In the genomic region with DNA sequence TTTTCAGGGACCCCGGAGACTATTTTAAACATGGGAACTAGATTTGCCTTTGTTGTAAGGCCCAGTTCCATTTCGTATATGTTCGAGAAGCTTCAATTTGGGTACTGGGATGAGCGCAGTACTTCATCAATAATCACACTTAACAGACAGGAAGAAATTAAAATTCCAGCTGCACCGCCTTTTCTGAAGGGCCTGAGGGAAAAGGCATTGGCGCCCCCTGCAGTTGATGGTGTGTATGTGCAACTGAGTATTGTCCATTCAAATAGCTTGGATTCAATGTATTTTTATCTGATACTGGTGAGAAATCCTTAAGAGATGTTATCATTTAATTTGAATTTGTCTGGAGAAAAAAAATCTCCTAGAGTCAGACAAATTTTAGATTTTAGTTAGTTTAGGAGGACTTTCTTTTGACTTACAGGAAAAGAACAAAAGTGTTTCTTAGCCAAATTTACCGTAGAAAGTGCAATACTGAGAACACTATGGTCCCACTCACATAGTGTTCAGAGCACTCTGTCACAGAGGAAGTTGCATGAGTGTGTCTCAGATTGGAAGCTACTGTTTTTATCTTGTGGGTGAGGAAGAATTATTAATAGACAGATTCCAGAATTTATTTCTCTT, we compare ENCODE assay signal across 8 cellular contexts. TPM values are rescaled to one million over a fixed set of nuclear protein-coding genes. Genes with fewer than 3 reads are reported as not detected.
DNase-seq lines count a peak whose midpoint lies in the region; ATAC-seq, FAIRE-seq and TF ChIP-seq lines count a peak whose summit lies in the region.

No MANE protein-coding gene starts in this region.

- FAIRE-seq in GM12891 (lab: Jason Lieb, UNC), result peak; percentile 45

- H3K27me3 ChIP-seq in heart right ventricle, result peaks cover 0 to 81% (median 15%) of the 10 kb centered on the region in 7 donors

- peaks cover 0 to 9% (median 4%) of the 10 kb centered on the region in 9 donors for H3K4me1 ChIP-seq in heart right ventricle

- no peak overlapping the region for H3K27ac ChIP-seq in heart right ventricle

- peak in 1 of 8 donors; percentile 51 for ATAC-seq in heart right ventricle
- no peak for ATAC-seq in HG03442 (IDR thresholded peaks at IDR 0.05; ENCODE audit: unreplicated experiment)

- DNase-seq in AG10803 (ENCODE audit: low read depth) (peak; percentile 46), GM12891 (ENCODE audit: insufficient read length, low spot score) (no peak), NCI-H69 (lab: John Stamatoyannopoulos, UW) (peak; percentile 71), heart right ventricle (peak; percentile 53 to 55), pulmonary artery endothelial cell (ENCODE audit: low read depth, low spot score) (peak; percentile 13), OCI-M2 (lab: John Stamatoyannopoulos, UW; ENCODE audit: unreplicated experiment) (no peak)
- peak; percentile 31 for DNase-seq in activated naive CD4-positive, alpha-beta T cell treated with anti-CD3 and anti-CD28 coated beads, Interleukin-2, amount 50 U/mL, for 16 hours

- no peaks in the 10 kb centered on the region for H3K36me3 ChIP-seq in heart right ventricle

- 32 to 34% methylated on average over 7 of the region's 7 CpGs for whole genome bisulfite sequencing in heart right ventricle, 2 donors

- TF ChIP-seq CTCF in AG10803 (conservative IDR thresholded peaks at IDR 0.05; ENCODE audit: low read length) (peak; percentile 90), heart right ventricle (IDR thresholded peaks at IDR 0.05) (peak; percentile 86 to 98 (median 95))

- H3K4me3 ChIP-seq in AG10803 (ENCODE audit: low read length) (no peak overlapping the region), heart right ventricle (no peak overlapping the region)

- no peaks in the 10 kb centered on the region for H3K9me3 ChIP-seq in heart right ventricle

- no peak for TF ChIP-seq POLR2A in GM12891 (IDR thresholded peaks at IDR 0.05; ENCODE audit: low read depth, low read length)

- intact Hi-C loops in heart right ventricle (cut with DNase I), result loop anchor here in 5 of 10 donors (1.0 to 10.0 kb wide), 10 partner anchors 114 to 706 kb away; no protein-coding TSS in a partner anchor

TF ChIP-seq in GM12891, 5 proteins besides CTCF, POLR2A, EP300 and RAD21:
- TF ChIP-seq POU2F2 (IDR thresholded peaks at IDR 0.05; ENCODE audit: low read depth, low read length), result no peak
- no peak for TF ChIP-seq TAF1 (IDR thresholded peaks at IDR 0.05; ENCODE audit: low read depth, low read length)
- TF ChIP-seq PAX5 (IDR thresholded peaks at IDR 0.05; ENCODE audit: insufficient read depth, low read length, severe bottlenecking), result no peak

RNA-seq across cellular contexts. Expression of a gene that starts 5.4 kb away (rescaled TPM):
- polyA plus RNA-seq in GM12891 (2012; ENCODE audit: low read depth, missing spikeins), result 0.06 TPM
- total RNA-seq in heart right ventricle (10 to 100 TPM in 6 of 10 donors, 1 to 10 TPM in 4; 5.0 to 21.0 (median 11.3) TPM), pulmonary artery endothelial cell (4.0 and 91.0 TPM in 2 replicates)
- 1 to 10 TPM; 2.3 to 3.3 TPM for polyA plus RNA-seq in heart right ventricle

Comparison
In these comparisons a context has a peak if more than half of its experiments do, and no peak if none do; other contexts are left out.
1. DNase-seq: peak in AG10803 (single experiment), NCI-H69 (single experiment), activated naive CD4-positive, alpha-beta T cell treated with anti-CD3 and anti-CD28 coated beads, Interleukin-2, amount 50 U/mL, for 16 hours (single experiment), heart right ventricle (2 of 2) and pulmonary artery endothelial cell (single experiment); none in GM12891 (single experiment) and OCI-M2 (single experiment).